In genomic region chr1:25802915-25803314, GRCh38 we compare ENCODE assay signal across 8 cellular contexts. TPM values are rescaled to one million over a fixed set of nuclear protein-coding genes. Genes with fewer than 3 reads are reported as not detected.
A peak's percentile ranks its signal among the peaks of the same experiment; 100 is the strongest.
DNase-seq lines count a peak whose midpoint lies in the region; ATAC-seq lines count a peak whose summit lies in the region.

No MANE protein-coding gene starts in this region.

- H3K4ac ChIP-seq in mesenchymal stem cell (ENCODE audit: low read depth in 1 of 2, low read length in 2 of 2): no peak overlapping the region

- no peak overlapping the region for H4K8ac ChIP-seq in mesenchymal stem cell (ENCODE audit: low read length)

- H2AK5ac ChIP-seq in mesenchymal stem cell (ENCODE audit: low read length, severe bottlenecking): no peak overlapping the region

- WGBS in mesenchymal stem cell: 68% methylated on average over 6 of the region's 6 CpGs

- H3K27ac ChIP-seq in mesenchymal stem cell (ENCODE audit: low read length, poor library complexity, severe bottlenecking): no peak overlapping the region
- H3K27ac ChIP-seq in effector memory CD4-positive, alpha-beta T cell (ENCODE audit: insufficient read depth, low read length, poor library complexity, severe bottlenecking): no peak overlapping the region

- ATAC-seq in GM19023 (IDR thresholded peaks at IDR 0.05; ENCODE audit: unreplicated experiment) (peak; percentile 40), GM21360 (IDR thresholded peaks at IDR 0.05; ENCODE audit: unreplicated experiment) (no peak)

- no peak overlapping the region for H2BK15ac ChIP-seq in mesenchymal stem cell (ENCODE audit: low read depth, poor library complexity, severe bottlenecking)

- H3K4me2 ChIP-seq in mesenchymal stem cell (ENCODE audit: low read length, poor library complexity, severe bottlenecking): no peak overlapping the region

- peaks cover 19% of the 10 kb centered on the region for H3K79me1 ChIP-seq in mesenchymal stem cell (replicated peaks; ENCODE audit: low read length, poor library complexity, severe bottlenecking)

- no peak overlapping the region for H2AFZ ChIP-seq in mesenchymal stem cell (ENCODE audit: low read depth, low read length)

- H3K18ac ChIP-seq in mesenchymal stem cell (ENCODE audit: low read depth in 1 of 2, low read length in 2 of 2): no peak overlapping the region

- H3K14ac ChIP-seq in mesenchymal stem cell (ENCODE audit: low read length in 2 of 2): no peak overlapping the region

- H2BK5ac ChIP-seq in mesenchymal stem cell (ENCODE audit: low read depth, low read length, poor library complexity, severe bottlenecking): no peak overlapping the region

- H3K9me3 ChIP-seq in mesenchymal stem cell (ENCODE audit: control insufficient read depth, low read length): no peaks in the 10 kb centered on the region
- H3K9me3 ChIP-seq in effector memory CD4-positive, alpha-beta T cell (ENCODE audit: control insufficient read depth, low read length): no peaks in the 10 kb centered on the region

- peak; percentile 42 for DNase-seq in NCI-H82 (lab: John Stamatoyannopoulos, UW)
- DNase-seq in NCI-H82 treated with DMSO at 0.1 percent for 48 hours (lab: John Stamatoyannopoulos, UW; ENCODE audit: unreplicated experiment): no peak
- peak; percentile 52 for DNase-seq in OCI-M1 (lab: John Stamatoyannopoulos, UW)
- DNase-seq in mesenchymal stem cell: no peak
- DNase-seq in GF-D8 (lab: John Stamatoyannopoulos, UW): no peak
- DNase-seq in effector memory CD4-positive, alpha-beta T cell: no peak

- H3K9ac ChIP-seq in mesenchymal stem cell (ENCODE audit: low read length): peak overlapping the region; percentile 1

- H2BK120ac ChIP-seq in mesenchymal stem cell (ENCODE audit: low read depth, low read length): no peak overlapping the region

- H3K23ac ChIP-seq in mesenchymal stem cell (ENCODE audit: low read length in 2 of 2): no peak overlapping the region

- H3K27me3 ChIP-seq in mesenchymal stem cell (ENCODE audit: control insufficient read depth in 1 of 2, insufficient read depth in 1 of 2, low read length in 2 of 2): no peaks in the 10 kb centered on the region
- H3K27me3 ChIP-seq in effector memory CD4-positive, alpha-beta T cell (replicated peaks; ENCODE audit: control insufficient read depth, insufficient read depth, low read length, poor library complexity, severe bottlenecking): no peaks in the 10 kb centered on the region

- H2BK12ac ChIP-seq in mesenchymal stem cell (ENCODE audit: low read length in 2 of 2): no peak overlapping the region

- H3K36me3 ChIP-seq in mesenchymal stem cell (ENCODE audit: control insufficient read depth in 1 of 2, insufficient read depth in 2 of 2, low read depth in 1 of 2, low read length in 2 of 2): peaks cover 26 to 31% of the 10 kb centered on the region in 2 experiments
- peaks cover 9% of the 10 kb centered on the region for H3K36me3 ChIP-seq in effector memory CD4-positive, alpha-beta T cell (ENCODE audit: control insufficient read depth, insufficient read depth, low read length)

- H3K4me1 ChIP-seq in mesenchymal stem cell (ENCODE audit: control insufficient read depth, insufficient read depth, low read depth, low read length): peaks cover 22% of the 10 kb centered on the region
- H3K4me1 ChIP-seq in effector memory CD4-positive, alpha-beta T cell (ENCODE audit: control insufficient read depth, insufficient read depth, low read length, poor library complexity, severe bottlenecking): peaks cover 15% of the 10 kb centered on the region

- no peak overlapping the region for H4K91ac ChIP-seq in mesenchymal stem cell (ENCODE audit: low read length)

- no peak overlapping the region for H3K4me3 ChIP-seq in mesenchymal stem cell (ENCODE audit: insufficient read depth in 1 of 2, low read depth in 1 of 2, low read length in 2 of 2)
- H3K4me3 ChIP-seq in effector memory CD4-positive, alpha-beta T cell (ENCODE audit: insufficient read depth, low read depth, low read length, poor library complexity, severe bottlenecking): no peak overlapping the region

RNA-seq across cellular contexts. Expression of gene SELENON, which starts 2.9 kb away (rescaled TPM):
- polyA plus RNA-seq in mesenchymal stem cell (2013, experiment 1 of 2): 115 TPM
- polyA plus RNA-seq in mesenchymal stem cell (2013, experiment 2 of 2): 113 TPM

RNA-seq across cellular contexts. Expression of gene MTFR1L, which starts 16.8 kb away (rescaled TPM):
- 49.9 TPM for polyA plus RNA-seq in mesenchymal stem cell (2013, experiment 1 of 2)
- 50.5 TPM for polyA plus RNA-seq in mesenchymal stem cell (2013, experiment 2 of 2)

RNA-seq across cellular contexts. Expression of gene AUNIP, which starts 56.3 kb away (rescaled TPM):
- 0.73 TPM for polyA plus RNA-seq in mesenchymal stem cell (2013, experiment 1 of 2)
- 0.89 TPM for polyA plus RNA-seq in mesenchymal stem cell (2013, experiment 2 of 2)

Comparison
In these comparisons a context has a peak if more than half of its experiments do, and no peak if none do; other contexts are left out.
1. DNase-seq: peak in NCI-H82 (single experiment) and OCI-M1 (single experiment); none in NCI-H82 treated with DMSO at 0.1 percent for 48 hours (single experiment), mesenchymal stem cell (single experiment), GF-D8 (single experiment) and effector memory CD4-positive, alpha-beta T cell (0 of 3).